In the genomic region with DNA sequence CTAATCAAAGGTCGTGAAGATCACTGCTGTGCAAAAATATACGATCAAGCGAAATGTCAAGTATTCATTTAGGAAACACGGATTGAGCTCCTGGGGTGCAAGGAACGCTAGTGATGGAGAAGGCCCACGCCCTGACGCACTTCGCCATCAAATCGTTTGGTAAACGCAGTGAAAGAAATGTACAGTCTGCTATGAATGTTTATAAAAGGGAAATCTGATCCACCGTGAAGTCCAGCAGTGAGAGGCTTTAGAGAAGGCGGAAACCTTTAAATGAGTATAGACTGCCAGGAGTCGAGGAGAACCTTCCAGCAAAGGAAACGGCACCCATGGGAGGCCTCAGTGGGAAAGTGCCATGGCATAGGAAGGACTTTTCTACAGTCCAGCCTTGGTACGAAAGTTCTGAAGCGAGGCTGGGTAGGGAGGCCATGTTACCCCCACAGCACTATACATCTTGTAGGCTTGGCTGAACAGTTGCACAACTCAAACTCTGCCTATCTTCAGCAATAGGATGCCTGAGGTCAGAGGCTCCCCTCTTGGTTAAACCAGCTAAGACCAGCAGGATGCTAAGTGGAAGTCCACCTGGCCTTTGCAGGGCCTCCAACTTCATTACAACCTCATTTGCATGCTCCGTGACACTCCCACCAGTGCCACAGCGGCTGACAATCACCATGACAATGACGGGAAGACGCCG, we compare ENCODE assay signal across 11 cellular contexts. TPM values are rescaled to one million over a fixed set of nuclear protein-coding genes. Genes with fewer than 3 reads are reported as not detected.
A peak's percentile ranks its signal among the peaks of the same experiment; 100 is the strongest.
DNase-seq lines count a peak whose midpoint lies in the region; ATAC-seq and TF ChIP-seq lines count a peak whose summit lies in the region.
"Had no signal": no experiment of that assay in that cellular context is flagged by ENCODE, and none has a peak within 500 bp of the region (broad histone marks: within the 10 kb centered on the region; RNA-seq: fewer than 3 reads in every experiment).

No MANE protein-coding gene starts in this region.

- no peak for ATAC-seq in GM19023 (IDR thresholded peaks at IDR 0.05; ENCODE audit: unreplicated experiment)
- ATAC-seq in HG03442 (IDR thresholded peaks at IDR 0.05; ENCODE audit: unreplicated experiment): no peak

- CTCF ChIA-PET in activated CD4-positive, alpha-beta memory T cell treated with anti-CD3 and anti-CD28 coated beads, Interleukin-2, amount 10 ng/mL, durations not matched to agents 7 days and 5 days (lab: Charles Lee): interaction anchor here (1.2 to 1.6 kb wide), 2 partner anchors 9 to 13 kb away, joined by 3 read pairs; no protein-coding TSS in a partner anchor
- CTCF ChIA-PET in activated CD4-positive, alpha-beta memory T cell treated with anti-CD3 and anti-CD28 coated beads for 36 hours (lab: Charles Lee): interaction anchor here (1.0 kb wide), 1 partner anchor 13 kb away, joined by 4 read pairs; no protein-coding TSS in a partner anchor
- CTCF ChIA-PET in HEK293 (lab: Yijun Ruan, JAX): interaction anchor here (0.7 kb wide), 1 partner anchor 34 kb away, joined by 3 read pairs; no protein-coding TSS in a partner anchor

- intact Hi-C loops in activated CD4-positive, alpha-beta memory T cell treated with anti-CD3 and anti-CD28 coated beads for 36 hours (cut with micrococcal nuclease): loop anchor here (2.0 kb wide), 1 partner anchor 21 kb away; a partner anchor contains a TSS

- POLR2A ChIA-PET in activated CD4-positive, alpha-beta memory T cell treated with anti-CD3 and anti-CD28 coated beads, Interleukin-2, amount 10 ng/mL, durations not matched to agents 7 days and 5 days (lab: Charles Lee): interaction anchor here (6.4 kb wide), 1 partner anchor 21 kb away, joined by 77 read pairs; a partner anchor contains a TSS
- POLR2A ChIA-PET in activated CD4-positive, alpha-beta memory T cell treated with anti-CD3 and anti-CD28 coated beads for 36 hours (lab: Charles Lee): no interaction called here
- POLR2A ChIA-PET in HEK293 (lab: Yijun Ruan, JAX): interaction anchor here (1.3 kb wide), 1 partner anchor 21 kb away, joined by 6 read pairs; a partner anchor contains a TSS

- peaks cover 6 to 69% of the 10 kb centered on the region in 2 experiments for H3K36me3 ChIP-seq in HEK293 (ENCODE audit: control insufficient read depth in 2 of 2, insufficient read depth in 1 of 2, low read length in 2 of 2)

- H3K36me3 Mint-ChIP-seq in activated CD4-positive, alpha-beta memory T cell treated with anti-CD3 and anti-CD28 coated beads, Interleukin-2, amount 10 ng/mL, durations not matched to agents 7 days and 5 days (ENCODE audit: low read depth): peaks cover 64% of the 10 kb centered on the region
- peaks cover 56% of the 10 kb centered on the region for H3K36me3 Mint-ChIP-seq in activated CD4-positive, alpha-beta memory T cell treated with anti-CD3 and anti-CD28 coated beads for 36 hours
- H3K36me3 Mint-ChIP-seq in osteocyte (ENCODE audit: unreplicated experiment): peaks cover 25% of the 10 kb centered on the region

- TF ChIP-seq CTCF in HEK293 (tag by site-specific recombination; IDR thresholded peaks at IDR 0.05) (no peak), osteocyte (IDR thresholded peaks at IDR 0.05) (no peak)

- no peak overlapping the region for H3K4me3 Mint-ChIP-seq in activated CD4-positive, alpha-beta memory T cell treated with anti-CD3 and anti-CD28 coated beads, Interleukin-2, amount 10 ng/mL, durations not matched to agents 7 days and 5 days
- no peak overlapping the region for H3K4me3 Mint-ChIP-seq in activated CD4-positive, alpha-beta memory T cell treated with anti-CD3 and anti-CD28 coated beads for 36 hours
- H3K4me3 Mint-ChIP-seq in osteocyte (ENCODE audit: unreplicated experiment): peak overlapping the region; percentile 61
- H3K4me3 Mint-ChIP-seq: activated B cell treated with CpG ODN at 0.5 μM for 24 hours had no signal

- peaks cover 4% of the 10 kb centered on the region for H3K9me3 Mint-ChIP-seq in activated CD4-positive, alpha-beta memory T cell treated with anti-CD3 and anti-CD28 coated beads, Interleukin-2, amount 10 ng/mL, durations not matched to agents 7 days and 5 days
- H3K9me3 Mint-ChIP-seq in activated CD4-positive, alpha-beta memory T cell treated with anti-CD3 and anti-CD28 coated beads for 36 hours: no peaks in the 10 kb centered on the region
- no peaks in the 10 kb centered on the region for H3K9me3 Mint-ChIP-seq in osteocyte (ENCODE audit: unreplicated experiment)
- H3K9me3 Mint-ChIP-seq: activated B cell treated with CpG ODN at 0.5 μM for 24 hours had no signal

- H3K4me1 ChIP-seq in HEK293 (ENCODE audit: control insufficient read depth, insufficient read depth, low read length): no peaks in the 10 kb centered on the region

- H3K4me1 Mint-ChIP-seq in activated CD4-positive, alpha-beta memory T cell treated with anti-CD3 and anti-CD28 coated beads, Interleukin-2, amount 10 ng/mL, durations not matched to agents 7 days and 5 days: peaks cover 56% of the 10 kb centered on the region
- peaks cover 38% of the 10 kb centered on the region for H3K4me1 Mint-ChIP-seq in activated CD4-positive, alpha-beta memory T cell treated with anti-CD3 and anti-CD28 coated beads for 36 hours (ENCODE audit: low read depth)
- peaks cover 72% of the 10 kb centered on the region for H3K4me1 Mint-ChIP-seq in osteocyte (ENCODE audit: unreplicated experiment)

- H3K4me3 ChIP-seq in HEK293 (ENCODE audit: low read depth, low read length): no peak overlapping the region

- peak overlapping the region; percentile 81 for H3K27ac Mint-ChIP-seq in activated CD4-positive, alpha-beta memory T cell treated with anti-CD3 and anti-CD28 coated beads, Interleukin-2, amount 10 ng/mL, durations not matched to agents 7 days and 5 days
- no peak overlapping the region for H3K27ac Mint-ChIP-seq in activated CD4-positive, alpha-beta memory T cell treated with anti-CD3 and anti-CD28 coated beads for 36 hours
- H3K27ac Mint-ChIP-seq in osteocyte (ENCODE audit: unreplicated experiment): peak overlapping the region; percentile 97
- H3K27ac Mint-ChIP-seq: activated B cell treated with CpG ODN at 0.5 μM for 24 hours had no signal

- no peak for DNase-seq in activated CD4-positive, alpha-beta memory T cell treated with anti-CD3 and anti-CD28 coated beads, Interleukin-2, amount 10 ng/mL, durations not matched to agents 7 days and 5 days
- DNase-seq in activated CD4-positive, alpha-beta memory T cell treated with anti-CD3 and anti-CD28 coated beads for 36 hours: no peak
- DNase-seq in brain pericyte (ENCODE audit: low read depth, low spot score): peak; percentile 84
- DNase-seq in osteocyte (ENCODE audit: extremely low spot score, unreplicated experiment): peak; percentile 63
- DNase-seq in NCI-H82 treated with DMSO at 0.1 percent for 48 hours (lab: John Stamatoyannopoulos, UW; ENCODE audit: unreplicated experiment): no peak
- DNase-seq: activated B cell treated with CpG ODN at 0.5 μM for 24 hours, NCI-H2171 treated with DMSO at 0.1 percent for 48 hours had no signal

- H3K27ac ChIP-seq in HEK293 (ENCODE audit: extremely low read depth, low read depth, low read length): no peak overlapping the region
- H3K27ac ChIP-seq: KMS-11 had no signal

- no peaks in the 10 kb centered on the region for H3K9me3 ChIP-seq in HEK293 (ENCODE audit: control insufficient read depth, insufficient read depth, low read depth, low read length)

- H3K27me3 Mint-ChIP-seq in activated CD4-positive, alpha-beta memory T cell treated with anti-CD3 and anti-CD28 coated beads, Interleukin-2, amount 10 ng/mL, durations not matched to agents 7 days and 5 days: no peaks in the 10 kb centered on the region
- H3K27me3 Mint-ChIP-seq in activated CD4-positive, alpha-beta memory T cell treated with anti-CD3 and anti-CD28 coated beads for 36 hours: no peaks in the 10 kb centered on the region
- no peaks in the 10 kb centered on the region for H3K27me3 Mint-ChIP-seq in osteocyte (ENCODE audit: unreplicated experiment)
- H3K27me3 Mint-ChIP-seq: activated B cell treated with CpG ODN at 0.5 μM for 24 hours had no signal

TF ChIP-seq in HEK293, 187 proteins besides CTCF, POLR2A, EP300 and RAD21:
- TF ChIP-seq, protein P1, sequence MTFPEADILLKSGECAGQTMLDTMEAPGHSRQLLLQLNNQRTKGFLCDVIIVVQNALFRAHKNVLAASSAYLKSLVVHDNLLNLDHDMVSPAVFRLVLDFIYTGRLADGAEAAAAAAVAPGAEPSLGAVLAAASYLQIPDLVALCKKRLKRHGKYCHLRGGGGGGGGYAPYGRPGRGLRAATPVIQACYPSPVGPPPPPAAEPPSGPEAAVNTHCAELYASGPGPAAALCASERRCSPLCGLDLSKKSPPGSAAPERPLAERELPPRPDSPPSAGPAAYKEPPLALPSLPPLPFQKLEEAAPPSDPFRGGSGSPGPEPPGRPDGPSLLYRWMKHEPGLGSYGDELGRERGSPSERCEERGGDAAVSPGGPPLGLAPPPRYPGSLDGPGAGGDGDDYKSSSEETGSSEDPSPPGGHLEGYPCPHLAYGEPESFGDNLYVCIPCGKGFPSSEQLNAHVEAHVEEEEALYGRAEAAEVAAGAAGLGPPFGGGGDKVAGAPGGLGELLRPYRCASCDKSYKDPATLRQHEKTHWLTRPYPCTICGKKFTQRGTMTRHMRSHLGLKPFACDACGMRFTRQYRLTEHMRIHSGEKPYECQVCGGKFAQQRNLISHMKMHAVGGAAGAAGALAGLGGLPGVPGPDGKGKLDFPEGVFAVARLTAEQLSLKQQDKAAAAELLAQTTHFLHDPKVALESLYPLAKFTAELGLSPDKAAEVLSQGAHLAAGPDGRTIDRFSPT (tag by site-specific recombination; IDR thresholded peaks at IDR 0.05): peak; percentile 63; the same call in 1 of the 2 replicates
- TF ChIP-seq ZNF2 (tag by site-specific recombination; IDR thresholded peaks at IDR 0.05) (no peak), ZFP3 (tag by site-specific recombination; IDR thresholded peaks at IDR 0.05; ENCODE audit: low read depth) (no peak)
TF ChIP-seq in HEK293: peak in this region for 1.

RNA-seq across cellular contexts. Expression of a gene that starts 20.4 kb away (rescaled TPM):
- total RNA-seq in activated CD4-positive, alpha-beta memory T cell treated with anti-CD3 and anti-CD28 coated beads, Interleukin-2, amount 10 ng/mL, durations not matched to agents 7 days and 5 days: 10 to 100 TPM; 58.9 to 66.2 TPM
- total RNA-seq in activated CD4-positive, alpha-beta memory T cell treated with anti-CD3 and anti-CD28 coated beads for 36 hours: 10 to 100 TPM; 66.6 to 72.4 TPM
- total RNA-seq in osteocyte: 47.9 and 48.1 TPM in 2 replicates

RNA-seq across cellular contexts. Expression of a gene that starts 21.4 kb away (rescaled TPM):
- 10 to 100 TPM; 67.2 to 68.8 TPM for total RNA-seq in activated CD4-positive, alpha-beta memory T cell treated with anti-CD3 and anti-CD28 coated beads, Interleukin-2, amount 10 ng/mL, durations not matched to agents 7 days and 5 days
- 10 to 100 TPM; 65.9 to 70.2 TPM for total RNA-seq in activated CD4-positive, alpha-beta memory T cell treated with anti-CD3 and anti-CD28 coated beads for 36 hours
- total RNA-seq in osteocyte: 76.7 and 77.3 TPM in 2 replicates

RNA-seq across cellular contexts. Expression of a gene that starts 29.6 kb away (rescaled TPM):
- total RNA-seq in activated CD4-positive, alpha-beta memory T cell treated with anti-CD3 and anti-CD28 coated beads, Interleukin-2, amount 10 ng/mL, durations not matched to agents 7 days and 5 days: not detected
- total RNA-seq in activated CD4-positive, alpha-beta memory T cell treated with anti-CD3 and anti-CD28 coated beads for 36 hours: not detected
- total RNA-seq in osteocyte: not detected in 2 replicates
- total RNA-seq: activated B cell treated with CpG ODN at 0.5 μM for 24 hours had no signal

Comparison
In these comparisons a context has a peak if more than half of its experiments do, and no peak if none do; other contexts are left out.
1. DNase-seq: peak in brain pericyte (single experiment) and osteocyte (single experiment); none in activated CD4-positive, alpha-beta memory T cell treated with anti-CD3 and anti-CD28 coated beads, Interleukin-2, amount 10 ng/mL, durations not matched to agents 7 days and 5 days (single experiment), activated CD4-positive, alpha-beta memory T cell treated with anti-CD3 and anti-CD28 coated beads for 36 hours (single experiment) and NCI-H82 treated with DMSO at 0.1 percent for 48 hours (single experiment).